16 cellular contexts compared by ENCODE assay signal in the genomic region with DNA sequence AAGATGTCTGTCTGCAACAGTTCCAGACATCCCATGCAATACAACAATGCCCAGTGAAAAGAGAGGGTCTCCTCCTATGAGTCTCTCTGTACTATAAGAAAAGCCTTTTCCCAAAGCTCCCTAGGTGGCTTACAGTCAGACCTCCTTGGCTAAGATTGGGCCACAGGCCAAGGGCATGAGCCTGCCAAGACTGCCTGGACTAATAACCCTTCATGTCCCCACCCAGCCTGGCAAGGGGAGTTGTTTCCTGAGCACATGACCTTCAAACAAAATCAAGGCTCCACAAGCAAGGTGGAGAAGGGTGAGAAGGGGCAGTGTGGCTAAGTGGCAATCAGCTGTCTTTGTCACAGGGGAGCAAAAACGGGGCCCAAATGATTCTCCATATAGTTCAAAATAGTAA.
DNase-seq lines count a peak whose midpoint lies in the region; FAIRE-seq and TF ChIP-seq lines count a peak whose summit lies in the region.
"Had no signal": no experiment of that assay in that cellular context is flagged by ENCODE, and none has a peak within 500 bp of the region (broad histone marks: within the 10 kb centered on the region; RNA-seq: fewer than 3 reads in every experiment).

No MANE protein-coding gene starts in this region.

- peak overlapping the region; percentile 55 for H3K27ac Mint-ChIP-seq in Calu3 (ENCODE audit: unreplicated experiment)
- H3K27ac Mint-ChIP-seq: activated naive CD8-positive, alpha-beta T cell treated with anti-CD3 and anti-CD28 coated beads for 36 hours; mesothelial cell of epicardium; type B pancreatic cell had no signal

- no peak for TF ChIP-seq CTCF in Calu3 (IDR thresholded peaks at IDR 0.05; ENCODE audit: unreplicated experiment)

- BruUV-seq in Calu3 (replicated peaks; lab: Mats Ljungman, UMichigan) = no TSS peak

- H3K27me3 Mint-ChIP-seq in Calu3 (ENCODE audit: unreplicated experiment) = no peaks in the 10 kb centered on the region

- DNase-seq in Calu3 (peak; percentile 42), NCI-H226 (peak; percentile 46), fibroblast of gingiva (ENCODE audit: low read depth) (peak; percentile 24), mucosa of gallbladder (ENCODE audit: low spot score) (peak; percentile 88), HTR-8/SVneo (ENCODE audit: insufficient read length, low spot score) (no peak), SIG-M5 (lab: John Stamatoyannopoulos, UW) (no peak), GM19238 (ENCODE audit: insufficient read length, low spot score) (no peak)
- DNase-seq in activated CD4-positive, alpha-beta T cell treated with anti-CD3 and anti-CD28 coated beads, Interleukin-2, amount 50 U/mL, for 48 hours = no peak
- DNase-seq: activated CD4-positive, alpha-beta T cell treated with anti-CD3 and anti-CD28 coated beads, Interleukin-2, amount 50 U/mL, for 4 hours; activated naive CD8-positive, alpha-beta T cell treated with anti-CD3 and anti-CD28 coated beads for 36 hours; activated T-cell treated with anti-CD3 and anti-CD28 coated beads, Interleukin-2, amount 50 U/mL, for 48 hours; COR-L47; effector memory CD4-positive, alpha-beta T cell; NCI-H345 had no signal

- CTCF ChIA-PET in Calu3 (lab: Charles Lee) = interaction anchor here (0.6 to 1.7 kb wide), 4 partner anchors 28 to 114 kb away, joined by 4 to 6 read pairs (median 4); no protein-coding TSS in a partner anchor

- intact Hi-C loops in Calu3 (cut with micrococcal nuclease; ENCODE audit: unreplicated experiment) = loop anchor here (5.0 to 10.0 kb wide), 3 partner anchors 76 to 202 kb away; a partner anchor contains a TSS

- H3K9me3 Mint-ChIP-seq in Calu3 (ENCODE audit: low read depth, unreplicated experiment) = no peaks in the 10 kb centered on the region
- H3K9me3 Mint-ChIP-seq: activated naive CD8-positive, alpha-beta T cell treated with anti-CD3 and anti-CD28 coated beads for 36 hours; mesothelial cell of epicardium had no signal

- peaks cover 8% of the 10 kb centered on the region for H3K36me3 Mint-ChIP-seq in Calu3 (ENCODE audit: insufficient read depth, unreplicated experiment)
- H3K36me3 Mint-ChIP-seq: activated naive CD8-positive, alpha-beta T cell treated with anti-CD3 and anti-CD28 coated beads for 36 hours; mesothelial cell of epicardium; type B pancreatic cell had no signal

- no peak for FAIRE-seq in HTR-8/SVneo (lab: Jason Lieb, UNC)

- H3K4me3 Mint-ChIP-seq in Calu3 (ENCODE audit: low read depth, unreplicated experiment) = no peak overlapping the region
- H3K4me3 Mint-ChIP-seq: activated naive CD8-positive, alpha-beta T cell treated with anti-CD3 and anti-CD28 coated beads for 36 hours; mesothelial cell of epicardium; type B pancreatic cell had no signal

- H3K4me1 Mint-ChIP-seq in Calu3 (ENCODE audit: low read depth, unreplicated experiment) = peaks cover 53% of the 10 kb centered on the region
- H3K4me1 Mint-ChIP-seq: activated naive CD8-positive, alpha-beta T cell treated with anti-CD3 and anti-CD28 coated beads for 36 hours had no signal

Comparison
In these comparisons a context has a peak if more than half of its experiments do, and no peak if none do; other contexts are left out.
1. DNase-seq: peak in Calu3 (single experiment), NCI-H226 (single experiment), fibroblast of gingiva (single experiment) and mucosa of gallbladder (single experiment); none in HTR-8/SVneo (single experiment), SIG-M5 (single experiment), activated CD4-positive, alpha-beta T cell treated with anti-CD3 and anti-CD28 coated beads, Interleukin-2, amount 50 U/mL, for 48 hours (0 of 2) and GM19238 (single experiment).